ENCODE assay signal across 36 cellular contexts in the genomic region with DNA sequence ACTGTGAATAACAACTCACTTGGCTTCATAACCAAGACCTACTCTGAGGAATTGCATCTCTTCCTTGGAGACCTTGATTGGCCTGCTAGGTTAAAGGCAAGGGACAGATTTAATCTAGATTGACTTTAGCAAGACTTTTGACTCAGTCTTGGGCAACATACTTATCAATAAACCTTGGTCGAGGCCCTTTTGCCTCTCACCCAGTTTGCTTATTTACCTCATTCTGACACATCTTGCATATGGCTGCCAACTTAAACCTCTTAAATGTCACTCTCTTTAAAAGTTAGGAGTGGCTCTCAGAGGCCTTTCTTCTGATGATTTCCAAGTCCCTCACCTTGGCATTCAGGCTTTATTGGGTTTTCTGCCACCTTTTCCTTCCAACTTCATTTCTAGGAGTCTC.
"Had no signal": no experiment of that assay in that cellular context is flagged by ENCODE, and none has a peak within 500 bp of the region (broad histone marks: within the 10 kb centered on the region; RNA-seq: fewer than 3 reads in every experiment).

No MANE protein-coding gene starts in this region.

- H2AFZ ChIP-seq: PC-9 had no signal

- DNase-seq: activated CD4-positive, alpha-beta memory T cell treated with anti-CD3 and anti-CD28 coated beads, Interleukin-2, amount 10 ng/mL, durations not matched to agents 7 days and 5 days; activated CD4-positive, alpha-beta T cell treated with anti-CD3 and anti-CD28 coated beads for 1 hour; activated CD4-positive, alpha-beta T cell treated with anti-CD3 and anti-CD28 coated beads for 48 hours; activated CD4-positive, CD25-positive, alpha-beta regulatory T cell; activated CD8-positive, alpha-beta memory T cell treated with anti-CD3 and anti-CD28 coated beads for 24 hours; activated CD8-positive, alpha-beta memory T cell treated with anti-CD3 and anti-CD28 coated beads, Interleukin-2, amount 10 ng/mL, durations not matched to agents 7 days and 5 days; activated CD8-positive, alpha-beta memory T cell treated with anti-CD3 and anti-CD28 coated beads, Interleukin-2, amount 50 U/mL, for 48 hours; activated effector memory CD4-positive, alpha-beta T cell treated with anti-CD3 and anti-CD28 coated beads, Interleukin-2, amount 50 U/mL, for 16 hours; activated naive CD4-positive, alpha-beta T cell; activated naive CD4-positive, alpha-beta T cell treated with anti-CD3 and anti-CD28 coated beads, Interleukin-2, amount 50 U/mL, for 16 hours; activated naive CD8-positive, alpha-beta T cell treated with anti-CD3 and anti-CD28 coated beads for 36 hours; activated T-cell treated with anti-CD3 and anti-CD28 coated beads, Interleukin-2, amount 50 U/mL, for 72 hours; amniotic stem cell; aorta; brain microvascular endothelial cell; central memory CD4-positive, alpha-beta T cell; MG63; NCI-H1048; NCI-H1436 treated with DMSO at 0.1 percent for 48 hours; NCI-H1694 treated with DMSO at 0.1 percent for 48 hours; NCI-H2029; NCI-H2171; NCI-H510A; NCI-H526; NCI-H748 treated with DMSO at 0.1 percent for 48 hours; NK-92 treated with Interleukin-12 subunit alpha and Interleukin-12 subunit beta, amount 100 ng/mL, for 24 hours; SIG-M5; SW 1271; T1000; WERI-Rb-1 had no signal

- H3K27me3 ChIP-seq: brain microvascular endothelial cell, MG63 had no signal

- H3K27ac ChIP-seq: brain microvascular endothelial cell, PC-9, RWPE1, WERI-Rb-1 had no signal

- H3K9me3 ChIP-seq: MG63 had no signal

- ATAC-seq: activated CD8-positive, alpha-beta memory T cell treated with anti-CD3 and anti-CD28 coated beads, Interleukin-2, amount 10 ng/mL, durations not matched to agents 7 days and 5 days; activated T-cell treated with anti-CD3 and anti-CD28 coated beads, Interleukin-2, amount 50 U/mL, for 72 hours; activated T-helper 17 cell treated with anti-CD3 and anti-CD28 coated beads, Interleukin-2, amount 50 U/mL, for 72 hours; K562; Right ventricle myocardium inferior; SK-N-SH treated with all-trans-retinoic acid at 6 μM for 48 hours had no signal

- H3K4me3 ChIP-seq: K562, MG63, PC-9 had no signal

- H3K4me2 ChIP-seq: PC-9 had no signal

- H3K36me3 ChIP-seq: brain microvascular endothelial cell, MG63, WERI-Rb-1 had no signal
